In genomic region chr14:94994245-94994644, GRCh38 we compare ENCODE assay signal across 8 cellular contexts.
"Had no signal": no experiment of that assay in that cellular context is flagged by ENCODE, and none has a peak within 500 bp of the region (broad histone marks: within the 10 kb centered on the region; RNA-seq: fewer than 3 reads in every experiment).

No MANE protein-coding gene starts in this region.

- H3K27ac ChIP-seq: HL-60, KMS-11 had no signal

- FAIRE-seq: HepG2, HTR-8/SVneo, K562 had no signal

- H3K4me2 ChIP-seq: KMS-11 had no signal

- H3K4me3 ChIP-seq: K562 had no signal

- H3K9ac ChIP-seq: KMS-11 had no signal

- ATAC-seq: HepG2, K562 had no signal

- DNase-seq: IMR-90, KBM-7, KG1 had no signal
